In the genomic region with DNA sequence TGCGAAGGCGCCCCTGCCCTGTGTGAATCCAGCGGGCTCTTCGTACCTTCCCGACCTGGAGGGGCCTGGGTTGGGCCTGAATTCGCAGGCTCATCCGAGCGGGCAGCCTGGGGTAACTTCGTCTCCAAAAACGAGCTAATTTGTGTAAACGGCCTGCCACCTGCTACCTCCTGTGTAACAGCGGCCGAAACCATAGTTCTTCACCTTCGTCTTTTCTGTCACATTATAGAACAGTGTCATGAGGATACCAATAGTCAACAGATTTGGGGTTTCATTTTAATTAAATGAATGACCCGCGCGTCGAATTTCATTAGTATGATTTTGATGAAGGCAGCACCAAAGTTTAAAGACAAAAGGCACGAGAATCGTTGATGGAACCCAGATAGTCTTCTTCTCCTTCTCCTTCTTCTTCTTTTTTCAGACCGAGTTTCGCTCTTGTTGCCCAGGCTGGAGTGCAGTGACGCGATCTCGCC, we compare ENCODE assay signal across 8 cellular contexts. TPM values are rescaled to one million over a fixed set of nuclear protein-coding genes. Genes with fewer than 3 reads are reported as not detected.
DNase-seq lines count a peak whose midpoint lies in the region; ATAC-seq and TF ChIP-seq lines count a peak whose summit lies in the region.

No MANE protein-coding gene starts in this region.

- H3K27ac ChIP-seq in lung (ENCODE audit: low read depth in 1 of 2, low read length in 1 of 2), result no peak overlapping the region
- peak overlapping the region; percentile 43 to 91 (median 86) for H3K27ac ChIP-seq in transverse colon

- H3K27me3 ChIP-seq in lung (ENCODE audit: control insufficient read depth, insufficient read depth), result no peaks in the 10 kb centered on the region
- peaks cover 11% of the 10 kb centered on the region for H3K27me3 ChIP-seq in transverse colon

- TF ChIP-seq POLR2A in transverse colon (IDR thresholded peaks at IDR 0.05), result no peak

- no peak for ATAC-seq in activated T-cell treated with anti-CD3 and anti-CD28 coated beads, Interleukin-2, amount 50 U/mL, for 4 hours
- ATAC-seq in lung (ENCODE audit: insufficient read depth, low FRiP score), result no peak

- H3K4me1 Mint-ChIP-seq in activated T-cell treated with anti-CD3 and anti-CD28 coated beads, Interleukin-2, amount 50 U/mL, for 4 hours (ENCODE audit: low read depth), result peaks cover 18% of the 10 kb centered on the region

- TF ChIP-seq CTCF in astrocyte of the cerebellum (IDR thresholded peaks at IDR 0.05; ENCODE audit: low read depth, low read length, missing control alignments), result no peak
- no peak for TF ChIP-seq CTCF in lung (IDR thresholded peaks at IDR 0.05; ENCODE audit: control extremely low read depth, extremely low read depth)
- TF ChIP-seq CTCF in transverse colon (IDR thresholded peaks at IDR 0.05), result peak in 2 of 5 experiments; percentile 13 to 22
- TF ChIP-seq CTCF in GM13976 (IDR thresholded peaks at IDR 0.05; ENCODE audit: borderline replicate concordance, control extremely low read depth, extremely low read depth, insufficient read depth, missing control alignments), result no peak

- intact Hi-C loops in transverse colon (cut with DNase I; ENCODE audit: low total_unique reads), result no loop called here

- peaks cover 2% of the 10 kb centered on the region for H3K36me3 Mint-ChIP-seq in activated T-cell treated with anti-CD3 and anti-CD28 coated beads, Interleukin-2, amount 50 U/mL, for 4 hours (ENCODE audit: insufficient read depth)

- in situ Hi-C loops in astrocyte of the cerebellum (cut with HindIII; ENCODE audit: low sequenced_read_pairs), result loop anchor here (5.0 kb wide), 1 partner anchor 66 kb away; no protein-coding TSS in a partner anchor
- in situ Hi-C loops in transverse colon (cut with MboI; ENCODE audit: low pct_ligation_motif_present in 1 of 4, low pct_unique_long_range_greater_than_20kb in 1 of 4, low sequenced_read_pairs in 3 of 4), result loop anchor here in 2 of 4 donors (25.0 kb wide), 1 partner anchor 159 kb away; no protein-coding TSS in a partner anchor
- in situ Hi-C loops in GM13976 (cut with MboI; ENCODE audit: low sequenced_read_pairs, unreplicated experiment), result no loop called here

- H3K36me3 ChIP-seq in lung (ENCODE audit: control insufficient read depth in 2 of 2, insufficient read depth in 2 of 2, low read length in 2 of 2), result peaks cover 0 to 3% of the 10 kb centered on the region in 2 donors
- H3K36me3 ChIP-seq in transverse colon, result no peaks in the 10 kb centered on the region

- no peaks in the 10 kb centered on the region for H3K9me3 Mint-ChIP-seq in activated T-cell treated with anti-CD3 and anti-CD28 coated beads, Interleukin-2, amount 50 U/mL, for 4 hours

- no peak for DNase-seq in activated T-cell treated with anti-CD3 and anti-CD28 coated beads, Interleukin-2, amount 50 U/mL, for 4 hours
- DNase-seq in activated T-cell treated with anti-CD3 and anti-CD28 coated beads, Interleukin-2, amount 50 U/mL, for 48 hours, result no peak
- DNase-seq in astrocyte of the cerebellum (ENCODE audit: low read depth) (no peak), lung (ENCODE audit: low spot score) (no peak), transverse colon (no peak), GM13976 (ENCODE audit: low spot score) (no peak)
- no peak for DNase-seq in stimulated activated CD4-positive, alpha-beta T cell treated with anti-CD3 and anti-CD28 coated beads, Interleukin-15, amount 100 ng/mL, for 24 hours
- no peak for DNase-seq in activated CD4-positive, CD25-positive, alpha-beta regulatory T cell treated with anti-CD3 and anti-CD28 coated beads, Interleukin-2, amount 50 U/mL, for 72 hours

- H3K9me3 ChIP-seq in lung (ENCODE audit: control insufficient read depth in 2 of 2, insufficient read depth in 1 of 2, low read length in 1 of 2), result no peaks in the 10 kb centered on the region
- H3K9me3 ChIP-seq in transverse colon, result no peaks in the 10 kb centered on the region

- WGBS in lung, 2 donors, result 51 to 52% methylated on average over 25 of the region's 25 CpGs
- WGBS in transverse colon (ENCODE audit: low coverage in 1 of 2), 2 donors, result 56 to 94% methylated on average over 8 to 25 of the region's 25 CpGs

- H3K27me3 Mint-ChIP-seq in activated T-cell treated with anti-CD3 and anti-CD28 coated beads, Interleukin-2, amount 50 U/mL, for 4 hours (ENCODE audit: low read depth), result peaks cover 2% of the 10 kb centered on the region

- peak overlapping the region; percentile 78 for H3K4me3 Mint-ChIP-seq in activated T-cell treated with anti-CD3 and anti-CD28 coated beads, Interleukin-2, amount 50 U/mL, for 4 hours

- TF ChIP-seq EP300 in transverse colon (IDR thresholded peaks at IDR 0.05; ENCODE audit: low read depth), result no peak

- H3K4me1 ChIP-seq in lung (ENCODE audit: control insufficient read depth in 2 of 2, insufficient read depth in 2 of 2, low read length in 2 of 2) (peaks cover 0 to 6% of the 10 kb centered on the region in 2 donors), transverse colon (peaks cover 0 to 18% (median 14%) of the 10 kb centered on the region in 4 donors)

- H3K4me3 ChIP-seq in astrocyte of the cerebellum (ENCODE audit: low read depth, low read length), result peak overlapping the region; percentile 53
- H3K4me3 ChIP-seq in lung, result peak overlapping the region; percentile 28
- H3K4me3 ChIP-seq in transverse colon, result peak overlapping the region; percentile 29 to 86 (median 74)

RNA-seq across cellular contexts. Expression of a gene that starts 0.5 kb away (rescaled TPM):
- 100 to 1,000 TPM in 2 of 3 donors, 10 to 100 TPM in 1; 78.4 to 122 (median 103) TPM for total RNA-seq in activated T-cell treated with anti-CD3 and anti-CD28 coated beads, Interleukin-2, amount 50 U/mL, for 4 hours
- total RNA-seq in lung (10 to 100 TPM; 13.9 to 16.8 TPM), transverse colon (100 to 1,000 TPM in 1 of 4 donors, 10 to 100 TPM in 3; 27.0 to 156 (median 57.1) TPM)
- polyA plus RNA-seq in lung, result 10 to 100 TPM; 10.1 to 15.1 TPM

RNA-seq across cellular contexts. Expression of a gene that starts 27.2 kb away (rescaled TPM):
- 1,000 to 10,000 TPM; 1,915 to 2,057 (median 1,991) TPM for total RNA-seq in activated T-cell treated with anti-CD3 and anti-CD28 coated beads, Interleukin-2, amount 50 U/mL, for 4 hours
- total RNA-seq in lung (1,000 to 10,000 TPM; 1,313 to 1,870 TPM), transverse colon (1,000 to 10,000 TPM in 1 of 4 donors, 100 to 1,000 TPM in 3; 426 to 1,167 (median 805) TPM)
- polyA plus RNA-seq in lung, result 1,000 to 10,000 TPM in 1 of 2 donors, 100 to 1,000 TPM in 1; 602 to 1,175 TPM

Comparison
In these comparisons a context has a peak if more than half of its experiments do, and no peak if none do; other contexts are left out.
1. H3K27ac ChIP-seq: peak in transverse colon (4 of 4); none in lung (0 of 2).
2. Peak in every context shown above with its lines, with median percentiles within 50 percentile points of each other: H3K4me3 ChIP-seq.